ENCODE assay signal across 11 cellular contexts in the genomic region with DNA sequence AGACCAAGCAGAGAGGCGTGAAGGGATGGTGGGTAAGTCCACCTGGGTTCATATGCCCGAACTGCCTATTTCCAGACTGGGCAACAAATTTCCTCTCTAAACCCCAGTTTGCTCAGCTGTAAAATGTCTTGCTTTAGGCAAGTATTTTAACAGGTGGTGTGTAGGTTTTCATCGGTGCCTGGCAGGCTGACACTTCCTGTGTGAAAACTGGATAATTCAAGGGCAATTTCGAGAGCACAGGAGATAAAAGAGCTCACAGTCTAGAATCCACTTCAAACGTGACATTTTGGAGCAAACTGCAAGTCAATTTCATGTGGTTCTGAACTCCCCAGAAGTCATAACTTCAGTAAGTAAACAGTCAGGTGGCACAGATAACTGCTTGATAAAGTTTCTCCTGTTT.
DNase-seq lines count a peak whose midpoint lies in the region; ATAC-seq, FAIRE-seq and TF ChIP-seq lines count a peak whose summit lies in the region.
"Had no signal": no experiment of that assay in that cellular context is flagged by ENCODE, and none has a peak within 500 bp of the region (broad histone marks: within the 10 kb centered on the region; RNA-seq: fewer than 3 reads in every experiment).

No MANE protein-coding gene starts in this region.

- H3K36me3 ChIP-seq in mucosa of descending colon (ENCODE audit: low read depth) = no peaks in the 10 kb centered on the region
- H3K36me3 ChIP-seq: vagina had no signal

- peak; percentile 43 for ATAC-seq in activated CD8-positive, alpha-beta T cell treated with anti-CD3 and anti-CD28 coated beads for 36 hours
- ATAC-seq in mucosa of descending colon = peak; percentile 5

- no peaks in the 10 kb centered on the region for H3K27me3 Mint-ChIP-seq in activated CD8-positive, alpha-beta T cell treated with anti-CD3 and anti-CD28 coated beads for 36 hours

- peaks cover 13% of the 10 kb centered on the region for H3K9me3 Mint-ChIP-seq in activated CD8-positive, alpha-beta T cell treated with anti-CD3 and anti-CD28 coated beads for 36 hours

- H3K9me3 ChIP-seq in mucosa of descending colon = no peaks in the 10 kb centered on the region
- H3K9me3 ChIP-seq: vagina had no signal

- no peak for TF ChIP-seq CTCF in activated CD8-positive, alpha-beta T cell treated with anti-CD3 and anti-CD28 coated beads for 36 hours (IDR thresholded peaks at IDR 0.05)
- TF ChIP-seq CTCF in mucosa of descending colon (IDR thresholded peaks at IDR 0.05) = no peak

- peak; percentile 87 for FAIRE-seq in GM19239 (lab: Jason Lieb, UNC)

- H3K27ac Mint-ChIP-seq in activated CD8-positive, alpha-beta T cell treated with anti-CD3 and anti-CD28 coated beads for 36 hours = peak overlapping the region; percentile 93

- no peaks in the 10 kb centered on the region for H3K4me1 ChIP-seq in mucosa of descending colon (ENCODE audit: low read depth)

- CTCF ChIA-PET in activated CD8-positive, alpha-beta T cell treated with anti-CD3 and anti-CD28 coated beads for 36 hours (lab: Charles Lee) = interaction anchor here (3.0 kb wide), 1 partner anchor 88 kb away, joined by 9 read pairs; no protein-coding TSS in a partner anchor

- POLR2A ChIA-PET in activated CD8-positive, alpha-beta T cell treated with anti-CD3 and anti-CD28 coated beads for 36 hours (lab: Charles Lee) = interaction anchor here (0.8 to 1.3 kb wide), 4 partner anchors 18 to 99 kb away, joined by 3 to 5 read pairs (median 4); no protein-coding TSS in a partner anchor

- peaks cover 98% of the 10 kb centered on the region for H3K4me1 Mint-ChIP-seq in activated CD8-positive, alpha-beta T cell treated with anti-CD3 and anti-CD28 coated beads for 36 hours (ENCODE audit: low read depth)

- no peak overlapping the region for H3K4me3 ChIP-seq in mucosa of descending colon
- H3K4me3 ChIP-seq: smooth muscle cell, vagina had no signal

- DNase-seq in SHP77 (lab: John Stamatoyannopoulos, UW) = peak; percentile 13 to 49
- no peak for DNase-seq in SHP77 treated with DMSO at 0.1 percent for 48 hours (lab: John Stamatoyannopoulos, UW)
- no peak for DNase-seq in GM19239 (ENCODE audit: insufficient read length, low spot score)
- peak; percentile 53 for DNase-seq in activated CD8-positive, alpha-beta T cell treated with anti-CD3 and anti-CD28 coated beads for 36 hours
- DNase-seq in mucosa of descending colon = no peak
- no peak for DNase-seq in RPMI8226
- no peak for DNase-seq in stimulated activated CD4-positive, alpha-beta T cell treated with anti-CD3 and anti-CD28 coated beads, Interleukin-1b, Interleukin-23, amount 100 ng/mL, for 48 hours
- DNase-seq in COLO829 (ENCODE audit: low spot score) = no peak
- DNase-seq: NCI-H1436 treated with DMSO at 0.1 percent for 48 hours had no signal

- intact Hi-C loops in activated CD8-positive, alpha-beta T cell treated with anti-CD3 and anti-CD28 coated beads for 36 hours (cut with micrococcal nuclease) = no loop called here
- intact Hi-C loops in mucosa of descending colon (cut with DNase I, micrococcal nuclease) = no loop called here

- H3K4me3 Mint-ChIP-seq in activated CD8-positive, alpha-beta T cell treated with anti-CD3 and anti-CD28 coated beads for 36 hours = no peak overlapping the region

- peaks cover 91% of the 10 kb centered on the region for H3K36me3 Mint-ChIP-seq in activated CD8-positive, alpha-beta T cell treated with anti-CD3 and anti-CD28 coated beads for 36 hours (ENCODE audit: low read depth)

Comparison
In these comparisons a context has a peak if more than half of its experiments do, and no peak if none do; other contexts are left out.
1. DNase-seq: peak in SHP77 (2 of 2) and activated CD8-positive, alpha-beta T cell treated with anti-CD3 and anti-CD28 coated beads for 36 hours (single experiment); none in SHP77 treated with DMSO at 0.1 percent for 48 hours (single experiment), GM19239 (single experiment), mucosa of descending colon (0 of 3), RPMI8226 (single experiment), stimulated activated CD4-positive, alpha-beta T cell treated with anti-CD3 and anti-CD28 coated beads, Interleukin-1b, Interleukin-23, amount 100 ng/mL, for 48 hours (single experiment) and COLO829 (single experiment).